ENCODE assay signal across 19 cellular contexts in genomic region chr12:89939468-89940215, GRCh38.
A peak's percentile ranks its signal among the peaks of the same experiment; 100 is the strongest.
DNase-seq lines count a peak whose midpoint lies in the region; ATAC-seq and TF ChIP-seq lines count a peak whose summit lies in the region.
"Had no signal": no experiment of that assay in that cellular context is flagged by ENCODE, and none has a peak within 500 bp of the region (broad histone marks: within the 10 kb centered on the region; RNA-seq: fewer than 3 reads in every experiment).

No MANE protein-coding gene starts in this region.

- CTCF ChIA-PET in CD8-positive, alpha-beta T cell (lab: Charles Lee), result no interaction called here

- H4K91ac ChIP-seq in mesenchymal stem cell (ENCODE audit: low read length), result no peak overlapping the region

- H3K9me3 ChIP-seq in mucosa of descending colon, result no peaks in the 10 kb centered on the region
- no peaks in the 10 kb centered on the region for H3K9me3 ChIP-seq in mesenchymal stem cell (ENCODE audit: control insufficient read depth, low read length)
- no peaks in the 10 kb centered on the region for H3K9me3 ChIP-seq in CD8-positive, alpha-beta T cell (ENCODE audit: low read length)

- no peak overlapping the region for H3K14ac ChIP-seq in mesenchymal stem cell (ENCODE audit: low read length in 2 of 2)

- intact Hi-C loops in mucosa of descending colon (cut with DNase I, micrococcal nuclease), result no loop called here
- intact Hi-C loops in CD8-positive, alpha-beta T cell (cut with DNase I, micrococcal nuclease), result no loop called here

- no peak overlapping the region for H2AK5ac ChIP-seq in mesenchymal stem cell (ENCODE audit: low read length, severe bottlenecking)

- no peak overlapping the region for H3K23ac ChIP-seq in mesenchymal stem cell (ENCODE audit: low read length in 2 of 2)

- H2BK12ac ChIP-seq in mesenchymal stem cell (ENCODE audit: low read length in 2 of 2), result no peak overlapping the region

- no peaks in the 10 kb centered on the region for H3K27me3 ChIP-seq in mesenchymal stem cell (ENCODE audit: control insufficient read depth in 1 of 2, insufficient read depth in 1 of 2, low read length in 2 of 2)
- no peaks in the 10 kb centered on the region for H3K27me3 ChIP-seq in CD8-positive, alpha-beta T cell (ENCODE audit: insufficient read depth, low read length)

- no peak overlapping the region for H2BK5ac ChIP-seq in mesenchymal stem cell (ENCODE audit: low read depth, low read length, poor library complexity, severe bottlenecking)

- H3K4me3 Mint-ChIP-seq in activated naive CD8-positive, alpha-beta T cell treated with anti-CD3 and anti-CD28 coated beads, Interleukin-2, amount 50 U/mL, for 24 hours, result no peak overlapping the region
- H3K4me3 Mint-ChIP-seq in CD8-positive, alpha-beta T cell, result no peak overlapping the region
- H3K4me3 Mint-ChIP-seq: B cell; CD4-positive, alpha-beta T cell; HFFc6 had no signal

- H3K4ac ChIP-seq in mesenchymal stem cell (ENCODE audit: low read depth in 1 of 2, low read length in 2 of 2), result no peak overlapping the region

- no peaks in the 10 kb centered on the region for H3K27me3 Mint-ChIP-seq in activated naive CD8-positive, alpha-beta T cell treated with anti-CD3 and anti-CD28 coated beads, Interleukin-2, amount 50 U/mL, for 24 hours
- no peaks in the 10 kb centered on the region for H3K27me3 Mint-ChIP-seq in CD8-positive, alpha-beta T cell (ENCODE audit: low read depth)
- H3K27me3 Mint-ChIP-seq: B cell; CD4-positive, alpha-beta T cell had no signal

- no peak overlapping the region for H2BK120ac ChIP-seq in mesenchymal stem cell (ENCODE audit: low read depth, low read length)

- no peak overlapping the region for H3K27ac ChIP-seq in mesenchymal stem cell (ENCODE audit: low read length, poor library complexity, severe bottlenecking)
- H3K27ac ChIP-seq in CD8-positive, alpha-beta T cell (ENCODE audit: low read depth, low read length), result no peak overlapping the region

- H3K18ac ChIP-seq in mesenchymal stem cell (ENCODE audit: low read depth in 1 of 2, low read length in 2 of 2), result no peak overlapping the region

- no peaks in the 10 kb centered on the region for H3K79me1 ChIP-seq in mesenchymal stem cell (replicated peaks; ENCODE audit: low read length, poor library complexity, severe bottlenecking)

- no peak overlapping the region for H3K27ac Mint-ChIP-seq in activated naive CD8-positive, alpha-beta T cell treated with anti-CD3 and anti-CD28 coated beads, Interleukin-2, amount 50 U/mL, for 24 hours
- no peak overlapping the region for H3K27ac Mint-ChIP-seq in CD8-positive, alpha-beta T cell
- H3K27ac Mint-ChIP-seq: B cell; CD4-positive, alpha-beta T cell; HFFc6 had no signal

- H3K9me3 Mint-ChIP-seq in activated naive CD8-positive, alpha-beta T cell treated with anti-CD3 and anti-CD28 coated beads, Interleukin-2, amount 50 U/mL, for 24 hours, result no peaks in the 10 kb centered on the region
- no peaks in the 10 kb centered on the region for H3K9me3 Mint-ChIP-seq in CD8-positive, alpha-beta T cell
- H3K9me3 Mint-ChIP-seq: CD4-positive, alpha-beta T cell; HFFc6 had no signal

- POLR2A ChIA-PET in CD8-positive, alpha-beta T cell (lab: Charles Lee), result no interaction called here

- H3K4me2 ChIP-seq in mesenchymal stem cell (ENCODE audit: low read length, poor library complexity, severe bottlenecking), result no peak overlapping the region

- H3K4me1 Mint-ChIP-seq in activated naive CD8-positive, alpha-beta T cell treated with anti-CD3 and anti-CD28 coated beads, Interleukin-2, amount 50 U/mL, for 24 hours, result peaks cover 34% of the 10 kb centered on the region
- peaks cover 9% of the 10 kb centered on the region for H3K4me1 Mint-ChIP-seq in CD8-positive, alpha-beta T cell (ENCODE audit: low read depth)

- TF ChIP-seq CTCF in epithelial cell of esophagus (IDR thresholded peaks at IDR 0.05; ENCODE audit: insufficient read depth, low read depth, low read length, missing control alignments) (no peak), mucosa of descending colon (IDR thresholded peaks at IDR 0.05) (no peak)
- no peak for TF ChIP-seq CTCF in CD8-positive, alpha-beta T cell (IDR thresholded peaks at IDR 0.05)

- ATAC-seq in mucosa of descending colon (peak; percentile 88), HG03280 (IDR thresholded peaks at IDR 0.05; ENCODE audit: unreplicated experiment) (no peak)
- no peak for ATAC-seq in activated naive CD8-positive, alpha-beta T cell treated with anti-CD3 and anti-CD28 coated beads, Interleukin-2, amount 50 U/mL, for 24 hours
- ATAC-seq in CD8-positive, alpha-beta T cell, result no peak
- ATAC-seq: HepG2 had no signal

- H3K4me1 ChIP-seq in mucosa of descending colon (ENCODE audit: low read depth) (peaks cover 7% of the 10 kb centered on the region), mesenchymal stem cell (ENCODE audit: control insufficient read depth, insufficient read depth, low read depth, low read length) (no peaks in the 10 kb centered on the region)
- H3K4me1 ChIP-seq in CD8-positive, alpha-beta T cell (ENCODE audit: insufficient read depth, low read length), result no peaks in the 10 kb centered on the region

- no peak overlapping the region for H3K4me3 ChIP-seq in epithelial cell of esophagus (ENCODE audit: low read length)
- H3K4me3 ChIP-seq in mucosa of descending colon, result no peak overlapping the region
- no peak overlapping the region for H3K4me3 ChIP-seq in mesenchymal stem cell (ENCODE audit: insufficient read depth in 1 of 2, low read depth in 1 of 2, low read length in 2 of 2)
- no peak overlapping the region for H3K4me3 ChIP-seq in CD8-positive, alpha-beta T cell (ENCODE audit: low read depth, low read length)

- H3K36me3 ChIP-seq in mucosa of descending colon (ENCODE audit: low read depth) (no peaks in the 10 kb centered on the region), mesenchymal stem cell (ENCODE audit: control insufficient read depth in 1 of 2, insufficient read depth in 2 of 2, low read depth in 1 of 2, low read length in 2 of 2) (no peaks in the 10 kb centered on the region)
- no peaks in the 10 kb centered on the region for H3K36me3 ChIP-seq in CD8-positive, alpha-beta T cell (ENCODE audit: insufficient read depth, low read length)

- DNase-seq in EL (peak; percentile 13), LoVo (ENCODE audit: low spot score) (peak; percentile 39), epithelial cell of esophagus (ENCODE audit: low read depth) (peak; percentile 64), mucosa of descending colon (no peak), mesenchymal stem cell (no peak)
- no peak for DNase-seq in activated naive CD8-positive, alpha-beta T cell treated with anti-CD3 and anti-CD28 coated beads, Interleukin-2, amount 50 U/mL, for 24 hours
- DNase-seq in CD8-positive, alpha-beta T cell, result no peak
- DNase-seq: CD4-positive, alpha-beta T cell; DND-41; HFFc6; Karpas-422; NCI-H1105 treated with DMSO at 0.1 percent for 48 hours; NCI-H1694 treated with DMSO at 0.1 percent for 48 hours; NCI-H2107; NCI-H2227 treated with DMSO at 0.1 percent for 48 hours; NCI-H69 had no signal

- no peak overlapping the region for H2BK15ac ChIP-seq in mesenchymal stem cell (ENCODE audit: low read depth, poor library complexity, severe bottlenecking)

- H2AFZ ChIP-seq in mesenchymal stem cell (ENCODE audit: low read depth, low read length), result no peak overlapping the region

- 100% methylated on average over 1 of the region's 1 CpG for WGBS in mesenchymal stem cell

- no peak overlapping the region for H3K9ac ChIP-seq in mesenchymal stem cell (ENCODE audit: low read length)

- no peaks in the 10 kb centered on the region for H3K36me3 Mint-ChIP-seq in activated naive CD8-positive, alpha-beta T cell treated with anti-CD3 and anti-CD28 coated beads, Interleukin-2, amount 50 U/mL, for 24 hours (ENCODE audit: low read depth)
- H3K36me3 Mint-ChIP-seq in CD8-positive, alpha-beta T cell, result no peaks in the 10 kb centered on the region

- no peak overlapping the region for H4K8ac ChIP-seq in mesenchymal stem cell (ENCODE audit: low read length)

Comparison
In these comparisons a context has a peak if more than half of its experiments do, and no peak if none do; other contexts are left out.
1. DNase-seq: peak in EL (single experiment), LoVo (single experiment) and epithelial cell of esophagus (single experiment); none in mucosa of descending colon (0 of 3), mesenchymal stem cell (single experiment), activated naive CD8-positive, alpha-beta T cell treated with anti-CD3 and anti-CD28 coated beads, Interleukin-2, amount 50 U/mL, for 24 hours (single experiment) and CD8-positive, alpha-beta T cell (0 of 7).